24 cellular contexts compared by ENCODE assay signal in genomic region chrX:132444936-132445335, GRCh38.
"Had no signal": no experiment of that assay in that cellular context is flagged by ENCODE, and none has a peak within 500 bp of the region (broad histone marks: within the 10 kb centered on the region; RNA-seq: fewer than 3 reads in every experiment).

No MANE protein-coding gene starts in this region.

- H3K4me3 Mint-ChIP-seq: activated CD4-positive, alpha-beta T cell treated with anti-CD3 and anti-CD28 coated beads for 36 hours; activated CD8-positive, alpha-beta memory T cell treated with anti-CD3 and anti-CD28 coated beads, Interleukin-2, amount 10 ng/mL, durations not matched to agents 7 days and 5 days; activated CD8-positive, alpha-beta T cell treated with anti-CD3 and anti-CD28 coated beads, Interleukin-2, amount 10 ng/mL, durations not matched to agents 7 days and 5 days; activated naive CD4-positive, alpha-beta T cell treated with anti-CD3 and anti-CD28 coated beads, Interleukin-2, amount 50 U/mL, for 24 hours; activated T-cell treated with anti-CD3 and anti-CD28 coated beads, Interleukin-2, amount 50 U/mL, for 24 hours; activated T-helper 1 cell treated with anti-CD3 and anti-CD28 coated beads, Interleukin-12 subunit alpha, Interleukin-12 subunit beta, Interleukin-2, Interleukin-4 antibody, amounts not matched to agents 30 ng/mL and 10 ng/mL and 1 ng/mL, durations not matched to agents 14 hours and 24 hours and 36 hours; brain; central memory CD8-positive, alpha-beta T cell; T-cell had no signal

- H3K4me1 Mint-ChIP-seq: activated CD8-positive, alpha-beta memory T cell treated with anti-CD3 and anti-CD28 coated beads, Interleukin-2, amount 10 ng/mL, durations not matched to agents 7 days and 5 days had no signal

- DNase-seq: activated CD4-positive, alpha-beta T cell treated with anti-CD3 and anti-CD28 coated beads for 36 hours; activated CD8-positive, alpha-beta memory T cell treated with anti-CD3 and anti-CD28 coated beads, Interleukin-2, amount 10 ng/mL, durations not matched to agents 7 days and 5 days; activated CD8-positive, alpha-beta T cell treated with anti-CD3 and anti-CD28 coated beads, Interleukin-2, amount 10 ng/mL, durations not matched to agents 7 days and 5 days; activated effector memory CD4-positive, alpha-beta T cell treated with Interleukin-2 at 50 U/mL for 16 hours; activated naive CD4-positive, alpha-beta T cell; activated T-cell treated with anti-CD3 and anti-CD28 coated beads, Interleukin-2, amount 50 U/mL, for 24 hours; aorta; Kasumi-1; KBM-7; NCI-H1105 treated with DMSO at 0.1 percent for 48 hours; NCI-H1436 treated with DMSO at 0.1 percent for 48 hours; NCI-H187; NCI-H2081; NCI-H446; NCI-H524; SHP77 treated with DMSO at 0.1 percent for 48 hours; T-cell; T-helper 2 cell; T1000 had no signal

- H3K27me3 Mint-ChIP-seq: activated CD4-positive, alpha-beta T cell treated with anti-CD3 and anti-CD28 coated beads for 36 hours; activated CD8-positive, alpha-beta memory T cell treated with anti-CD3 and anti-CD28 coated beads, Interleukin-2, amount 10 ng/mL, durations not matched to agents 7 days and 5 days; activated naive CD4-positive, alpha-beta T cell treated with anti-CD3 and anti-CD28 coated beads, Interleukin-2, amount 50 U/mL, for 24 hours; central memory CD8-positive, alpha-beta T cell had no signal

- H3K9me3 Mint-ChIP-seq: activated naive CD4-positive, alpha-beta T cell treated with anti-CD3 and anti-CD28 coated beads, Interleukin-2, amount 50 U/mL, for 24 hours had no signal

- ATAC-seq: activated CD4-positive, alpha-beta T cell treated with anti-CD3 and anti-CD28 coated beads for 36 hours; activated CD8-positive, alpha-beta memory T cell treated with anti-CD3 and anti-CD28 coated beads, Interleukin-2, amount 10 ng/mL, durations not matched to agents 7 days and 5 days; activated CD8-positive, alpha-beta T cell treated with anti-CD3 and anti-CD28 coated beads, Interleukin-2, amount 10 ng/mL, durations not matched to agents 7 days and 5 days; T-cell had no signal

- H3K27ac ChIP-seq: VCaP had no signal

- H3K27ac Mint-ChIP-seq: activated CD4-positive, alpha-beta T cell treated with anti-CD3 and anti-CD28 coated beads for 36 hours; activated CD8-positive, alpha-beta memory T cell treated with anti-CD3 and anti-CD28 coated beads, Interleukin-2, amount 10 ng/mL, durations not matched to agents 7 days and 5 days; activated CD8-positive, alpha-beta T cell treated with anti-CD3 and anti-CD28 coated beads, Interleukin-2, amount 10 ng/mL, durations not matched to agents 7 days and 5 days; activated naive CD4-positive, alpha-beta T cell treated with anti-CD3 and anti-CD28 coated beads, Interleukin-2, amount 50 U/mL, for 24 hours; activated T-cell treated with anti-CD3 and anti-CD28 coated beads, Interleukin-2, amount 50 U/mL, for 24 hours; activated T-helper 1 cell treated with anti-CD3 and anti-CD28 coated beads, Interleukin-12 subunit alpha, Interleukin-12 subunit beta, Interleukin-2, Interleukin-4 antibody, amounts not matched to agents 30 ng/mL and 10 ng/mL and 1 ng/mL, durations not matched to agents 14 hours and 24 hours and 36 hours; brain; T-cell had no signal
